In genomic region chr15:100901702-100902435, GRCh38 we compare ENCODE assay signal across 11 cellular contexts. TPM values are rescaled to one million over a fixed set of nuclear protein-coding genes. Genes with fewer than 3 reads are reported as not detected.
DNase-seq lines count a peak whose midpoint lies in the region; ATAC-seq and TF ChIP-seq lines count a peak whose summit lies in the region.
"Had no signal": no experiment of that assay in that cellular context is flagged by ENCODE, and none has a peak within 500 bp of the region (broad histone marks: within the 10 kb centered on the region; RNA-seq: fewer than 3 reads in every experiment).

No MANE protein-coding gene starts in this region.

- WGBS in adrenal gland, 4 donors = 58 to 71% (median 60%) methylated on average over 12 to 14 of the region's 14 CpGs
- WGBS in gastroesophageal sphincter (ENCODE audit: low coverage in 1 of 2), 2 donors = 36 to 45% methylated on average over 8 to 14 of the region's 14 CpGs

- ATAC-seq in gastroesophageal sphincter (peak; percentile 2), GM19035 (IDR thresholded peaks at IDR 0.05; ENCODE audit: unreplicated experiment) (no peak)
- no peak for ATAC-seq in activated T-cell treated with anti-CD3 and anti-CD28 coated beads, Interleukin-2, amount 50 U/mL, for 72 hours (replicated peaks in 1 of 2)
- ATAC-seq: activated T-cell treated with anti-CD3 and anti-CD28 coated beads, Interleukin-2, amount 50 U/mL, for 4 hours had no signal

- TF ChIP-seq EP300 in gastroesophageal sphincter (IDR thresholded peaks at IDR 0.05) = no peak

- H3K4me3 ChIP-seq in adrenal gland (peak overlapping the region in 1 of 4 donors; percentile 47), gastroesophageal sphincter (peak overlapping the region; percentile 28 to 33)

- intact Hi-C loops in adrenal gland (cut with DNase I) = no loop called here
- intact Hi-C loops in posterior vena cava (cut with DNase I) = no loop called here

- no peak overlapping the region for H3K4me3 Mint-ChIP-seq in activated T-cell treated with anti-CD3 and anti-CD28 coated beads, Interleukin-2, amount 50 U/mL, for 72 hours
- H3K4me3 Mint-ChIP-seq: activated T-cell treated with anti-CD3 and anti-CD28 coated beads, Interleukin-2, amount 50 U/mL, for 4 hours; CD4-positive, alpha-beta T cell had no signal

- H3K27ac ChIP-seq in adrenal gland (peak overlapping the region in 4 of 5 donors; percentile 1 to 92 (median 62)), gastroesophageal sphincter (peak overlapping the region; percentile 10 to 86 (median 78))

- H3K27me3 ChIP-seq in adrenal gland (no peaks in the 10 kb centered on the region), gastroesophageal sphincter (peaks cover 6% of the 10 kb centered on the region)

- no peak for TF ChIP-seq CTCF in adrenal gland (IDR thresholded peaks at IDR 0.05)
- TF ChIP-seq CTCF in gastroesophageal sphincter (IDR thresholded peaks at IDR 0.05) = no peak

- no peaks in the 10 kb centered on the region for H3K36me3 Mint-ChIP-seq in activated T-cell treated with anti-CD3 and anti-CD28 coated beads, Interleukin-2, amount 50 U/mL, for 72 hours (ENCODE audit: insufficient read depth in 2 of 2)

- H3K4me1 ChIP-seq in adrenal gland (replicated peaks in 1 of 2) (peaks cover 4 to 26% of the 10 kb centered on the region in 2 donors), gastroesophageal sphincter (peaks cover 0 to 46% (median 11%) of the 10 kb centered on the region in 3 donors)

- peaks cover 26% of the 10 kb centered on the region for H3K27me3 Mint-ChIP-seq in activated T-cell treated with anti-CD3 and anti-CD28 coated beads, Interleukin-2, amount 50 U/mL, for 72 hours (ENCODE audit: low read depth)

- H3K36me3 ChIP-seq in adrenal gland (replicated peaks in 1 of 2) (peaks cover 0 to 5% of the 10 kb centered on the region in 2 donors), gastroesophageal sphincter (no peaks in the 10 kb centered on the region)

- no peaks in the 10 kb centered on the region for H3K4me1 Mint-ChIP-seq in activated T-cell treated with anti-CD3 and anti-CD28 coated beads, Interleukin-2, amount 50 U/mL, for 72 hours (ENCODE audit: low read depth)

- H3K27ac Mint-ChIP-seq in activated T-cell treated with anti-CD3 and anti-CD28 coated beads, Interleukin-2, amount 50 U/mL, for 72 hours = no peak overlapping the region
- H3K27ac Mint-ChIP-seq: CD4-positive, alpha-beta T cell had no signal

- H3K9me3 Mint-ChIP-seq in activated T-cell treated with anti-CD3 and anti-CD28 coated beads, Interleukin-2, amount 50 U/mL, for 72 hours = no peaks in the 10 kb centered on the region
- H3K9me3 Mint-ChIP-seq: activated T-cell treated with anti-CD3 and anti-CD28 coated beads, Interleukin-2, amount 50 U/mL, for 4 hours; CD4-positive, alpha-beta T cell had no signal

- no peak for TF ChIP-seq POLR2A in adrenal gland (IDR thresholded peaks at IDR 0.05)
- no peak for TF ChIP-seq POLR2A in gastroesophageal sphincter (IDR thresholded peaks at IDR 0.05)

- H3K9me3 ChIP-seq in adrenal gland (replicated peaks in 1 of 3) = no peaks in the 10 kb centered on the region
- no peaks in the 10 kb centered on the region for H3K9me3 ChIP-seq in gastroesophageal sphincter

- DNase-seq in AG20443 (ENCODE audit: low spot score) = peak; percentile 57
- DNase-seq in adrenal gland = no peak
- peak; percentile 57 for DNase-seq in posterior vena cava (ENCODE audit: low spot score)
- no peak for DNase-seq in activated T-cell treated with anti-CD3 and anti-CD28 coated beads for 4 hours
- no peak for DNase-seq in activated T-cell treated with anti-CD3 and anti-CD28 coated beads, Interleukin-2, amount 50 U/mL, for 72 hours
- DNase-seq in activated naive CD4-positive, alpha-beta T cell treated with anti-CD3 and anti-CD28 coated beads, Interleukin-2, amount 50 U/mL, for 16 hours = no peak
- DNase-seq: activated T-cell treated with anti-CD3 and anti-CD28 coated beads, Interleukin-2, amount 50 U/mL, for 4 hours; CD4-positive, alpha-beta T cell; NCI-H345 had no signal

RNA-seq across cellular contexts. Expression of gene LRRK1, which starts 17.3 kb away (rescaled TPM):
- 10 to 100 TPM in 3 of 8 donors, 1 to 10 TPM in 5; 3.4 to 13.1 (median 9.3) TPM for total RNA-seq in adrenal gland
- polyA plus RNA-seq in adrenal gland = 1 to 10 TPM; 2.3 to 6.9 (median 3.2) TPM
- total RNA-seq in gastroesophageal sphincter = 10 to 100 TPM; 12.1 to 23.8 (median 15.2) TPM
- total RNA-seq in posterior vena cava = 10 to 100 TPM; 22.3 to 24.9 TPM
- total RNA-seq in activated T-cell treated with anti-CD3 and anti-CD28 coated beads, Interleukin-2, amount 50 U/mL, for 72 hours = 1 to 10 TPM in 1 of 2 donors, under 1 TPM in 1; 0.74 to 1.2 TPM

RNA-seq across cellular contexts. Expression of gene ALDH1A3, which starts 22.2 kb away (rescaled TPM):
- total RNA-seq in adrenal gland (100 to 1,000 TPM in 3 of 8 donors, 10 to 100 TPM in 5; 16.6 to 165 (median 56.2) TPM), gastroesophageal sphincter (100 to 1,000 TPM in 1 of 4 donors, 10 to 100 TPM in 3; 23.0 to 148 (median 93.4) TPM), posterior vena cava (10 to 100 TPM; 26.6 to 29.9 TPM)
- polyA plus RNA-seq in adrenal gland = 10 to 100 TPM; 13.2 to 26.5 (median 15.8) TPM
- under 1 TPM in 1 of 2 donors, not detected in 1; 0.14 TPM for total RNA-seq in activated T-cell treated with anti-CD3 and anti-CD28 coated beads, Interleukin-2, amount 50 U/mL, for 72 hours
- total RNA-seq: CD4-positive, alpha-beta T cell had no signal

Comparison
In these comparisons a context has a peak if more than half of its experiments do, and no peak if none do; other contexts are left out.
1. DNase-seq: peak in AG20443 (single experiment) and posterior vena cava (single experiment); none in adrenal gland (0 of 7), activated T-cell treated with anti-CD3 and anti-CD28 coated beads for 4 hours (single experiment), activated T-cell treated with anti-CD3 and anti-CD28 coated beads, Interleukin-2, amount 50 U/mL, for 72 hours (0 of 2) and activated naive CD4-positive, alpha-beta T cell treated with anti-CD3 and anti-CD28 coated beads, Interleukin-2, amount 50 U/mL, for 16 hours (single experiment).
2. RNA of gene ALDH1A3, which starts 22.2 kb away (total RNA-seq): 23.0 to 148 TPM in gastroesophageal sphincter, 16.6 to 165 TPM in adrenal gland and 26.6 to 29.9 TPM in posterior vena cava; 0.14 TPM in activated T-cell treated with anti-CD3 and anti-CD28 coated beads, Interleukin-2, amount 50 U/mL, for 72 hours; every median in the first group is over 10 times any median in the second.